Comparison of ENCODE assay signal across 20 cellular contexts in genomic region chr11:101944896-101945295, GRCh38. TPM values are rescaled to one million over a fixed set of nuclear protein-coding genes. Genes with fewer than 3 reads are reported as not detected.
DNase-seq lines count a peak whose midpoint lies in the region; ATAC-seq and TF ChIP-seq lines count a peak whose summit lies in the region.
"Had no signal": no experiment of that assay in that cellular context is flagged by ENCODE, and none has a peak within 500 bp of the region (broad histone marks: within the 10 kb centered on the region; RNA-seq: fewer than 3 reads in every experiment).

No MANE protein-coding gene starts in this region.

- H3K27ac ChIP-seq in GM23248 = no peak overlapping the region
- H3K27ac ChIP-seq: C4-2B, SJSA1 had no signal

- no peaks in the 10 kb centered on the region for H3K9me3 ChIP-seq in mucosa of descending colon
- no peaks in the 10 kb centered on the region for H3K9me3 ChIP-seq in GM23248 (ENCODE audit: low read depth)
- H3K9me3 ChIP-seq: HAP-1, SJSA1 had no signal

- 76 to 85% methylated on average over 2 of the region's 2 CpGs for WGBS in GM23248 (ENCODE audit: low coverage in 1 of 2, low lambda C conversion rate in 2 of 2, missing lambda C conversion rate in 2 of 2), 2 experiments

- H3K36me3 ChIP-seq in mucosa of descending colon (ENCODE audit: low read depth) (no peaks in the 10 kb centered on the region), GM23248 (ENCODE audit: low read depth) (no peaks in the 10 kb centered on the region)
- H3K36me3 ChIP-seq: HAP-1, SJSA1 had no signal

- no peak overlapping the region for H2AFZ ChIP-seq in GM23248
- H2AFZ ChIP-seq: GM23338 had no signal

- H3K79me2 ChIP-seq in GM23248 (ENCODE audit: insufficient read depth) = no peaks in the 10 kb centered on the region

- no peaks in the 10 kb centered on the region for H4K20me1 ChIP-seq in GM23248 (ENCODE audit: insufficient read depth)

- H3K4me2 ChIP-seq in GM23248 (ENCODE audit: unreplicated experiment) = no peak overlapping the region
- H3K4me2 ChIP-seq: GM23338 had no signal

- peak; percentile 27 for DNase-seq in NCI-H1105 treated with DMSO at 0.1 percent for 48 hours (lab: John Stamatoyannopoulos, UW)
- no peak for DNase-seq in NCI-H1105 (lab: John Stamatoyannopoulos, UW)
- DNase-seq in NCI-H1436 treated with DMSO at 0.1 percent for 48 hours (lab: John Stamatoyannopoulos, UW) = peak; percentile 74
- peak; percentile 32 for DNase-seq in NCI-H69 (lab: John Stamatoyannopoulos, UW)
- DNase-seq in mucosa of descending colon = no peak
- DNase-seq in CD1c-positive myeloid dendritic cell (ENCODE audit: extremely low spot score) = no peak
- DNase-seq in GM23248 = no peak
- DNase-seq: DND-41, KG1, NCI-H2081 treated with DMSO at 0.1 percent for 48 hours, NCI-H510A treated with DMSO at 0.1 percent for 48 hours, SW 1271, T-helper 17 cell had no signal

- intact Hi-C loops in mucosa of descending colon (cut with DNase I, micrococcal nuclease) = loop anchor here in 1 of 2 donors (10.0 kb wide), 1 partner anchor 80 kb away; no protein-coding TSS in a partner anchor

- in situ Hi-C loops in GM23248 (cut with MboI) = no loop called here

- H3K27me3 ChIP-seq in GM23248 (replicated peaks; ENCODE audit: insufficient read depth) = no peaks in the 10 kb centered on the region
- H3K27me3 ChIP-seq: SJSA1 had no signal

- no peaks in the 10 kb centered on the region for H3K9me2 ChIP-seq in GM23248 (ENCODE audit: insufficient read depth)

- H3K4me1 ChIP-seq in mucosa of descending colon (ENCODE audit: low read depth) = no peaks in the 10 kb centered on the region
- H3K4me1 ChIP-seq in GM23248 (ENCODE audit: insufficient read depth) = no peaks in the 10 kb centered on the region
- H3K4me1 ChIP-seq: HAP-1, SJSA1 had no signal

- no peak overlapping the region for H3K9ac ChIP-seq in GM23248

- ATAC-seq in mucosa of descending colon = peak; percentile 45
- ATAC-seq in GM21526 (IDR thresholded peaks at IDR 0.05; ENCODE audit: low FRiP score, unreplicated experiment) = no peak
- ATAC-seq: GM12878, GM23338, Right ventricle myocardium inferior, T-helper 17 cell had no signal

- H3K4me3 ChIP-seq in mucosa of descending colon = no peak overlapping the region
- H3K4me3 ChIP-seq in GM23248 = no peak overlapping the region
- H3K4me3 ChIP-seq: GM12878, GM23338, HAP-1, SJSA1 had no signal

- no peak for TF ChIP-seq CTCF in mucosa of descending colon (IDR thresholded peaks at IDR 0.05)

- no peaks in the 10 kb centered on the region for H3F3A ChIP-seq in GM23248 (ENCODE audit: insufficient read depth)

RNA-seq across cellular contexts. Expression of gene ANGPTL5, which starts 28.6 kb away (rescaled TPM):
- total RNA-seq in mucosa of descending colon = under 1 TPM in 2 of 3 donors, not detected in 1; 0.16 to 0.46 TPM
- not detected in 2 replicates for total RNA-seq in GM23248 (2014; rRNA removed; shearing (Covaris generic))
- 0.15 TPM in 1 of 2 replicates, not detected in the other for polyA plus RNA-seq in GM23248 (2016; fragmentation: Nextera tagmentation; extraction: Ambion mirVana)
- total RNA-seq: GM12878, GM23338, SJSA1, T-helper 17 cell had no signal
- polyA plus RNA-seq: GM12878, GM23338 had no signal

RNA-seq across cellular contexts. Expression of gene CEP126, which starts 30.1 kb away (rescaled TPM):
- 1 to 10 TPM; 3.7 to 7.4 (median 4.1) TPM for total RNA-seq in mucosa of descending colon
- 2.0 and 3.5 TPM in 2 replicates for total RNA-seq in GM23248 (2014; rRNA removed; shearing (Covaris generic))
- 2.7 and 2.9 TPM in 2 replicates for polyA plus RNA-seq in GM23248 (2016; fragmentation: Nextera tagmentation; extraction: Ambion mirVana)
- total RNA-seq: GM12878 had no signal

Comparison
In these comparisons a context has a peak if more than half of its experiments do, and no peak if none do; other contexts are left out.
1. DNase-seq: peak in NCI-H1105 treated with DMSO at 0.1 percent for 48 hours (single experiment), NCI-H1436 treated with DMSO at 0.1 percent for 48 hours (single experiment) and NCI-H69 (single experiment); none in NCI-H1105 (single experiment), mucosa of descending colon (0 of 3), CD1c-positive myeloid dendritic cell (single experiment) and GM23248 (single experiment).